In genomic region chr4:149500806-149501205, GRCh38 we compare ENCODE assay signal across 24 cellular contexts.
"Had no signal": no experiment of that assay in that cellular context is flagged by ENCODE, and none has a peak within 500 bp of the region (broad histone marks: within the 10 kb centered on the region; RNA-seq: fewer than 3 reads in every experiment).

No MANE protein-coding gene starts in this region.

- DNase-seq: stimulated activated CD4-positive, alpha-beta T cell treated with anti-CD3 and anti-CD28 coated beads, Interleukin-2, amount 100 ng/mL, for 48 hours; stimulated activated CD4-positive, alpha-beta T cell treated with anti-CD3 and anti-CD28 coated beads, Interleukin-4, amount 100 ng/mL, for 1 hour; stimulated activated CD4-positive, alpha-beta T cell treated with anti-CD3 and anti-CD28 coated beads, Interleukin-4, amount 100 ng/mL, for 24 hours; stimulated activated CD4-positive, alpha-beta T cell treated with anti-CD3 and anti-CD28 coated beads, Interleukin-4, amount 100 ng/mL, for 4 hours; stimulated activated CD8-positive, alpha-beta memory T cell treated with anti-CD3 and anti-CD28 coated beads, Interleukin-4, amount 100 ng/mL, for 48 hours; stimulated activated naive B cell treated with anti-CD40 and anti-IgM and Interleukin-4, amounts not matched to agents 10 μg/mL and 1 μg/mL and 100 μg/mL, for 72 hours; stimulated activated naive CD4-positive, alpha-beta T cell; stimulated activated naive CD4-positive, alpha-beta T cell treated with Interleukin-2 at 50 U/mL for 16 hours; stimulated activated naive CD8-positive, alpha-beta T cell treated with anti-CD3 and anti-CD28 coated beads, Interleukin-15, amount 100 ng/mL, for 72 hours; stimulated activated naive CD8-positive, alpha-beta T cell treated with anti-CD3 and anti-CD28 coated beads, Interleukin-15, Interleukin-2, amounts not matched to agents 100 U/mL and 50 U/mL, for 24 hours; stomach; substantia nigra; testis; thyroid gland; tibial artery; transverse colon; trophoblast cell; upper lobe of left lung; upper lobe of right lung; uterus had no signal

- H3K4me3 Mint-ChIP-seq: stimulated activated effector memory CD8-positive, alpha-beta T cell treated with anti-CD3 and anti-CD28 coated beads, Interleukin-12 subunit alpha, Interleukin-12 subunit beta, amount 100 ng/mL, for 72 hours; stimulated activated memory B cell treated with anti-CD40 and anti-IgM and Interleukin-4, amounts not matched to agents 10 μg/mL and 1 μg/mL and 100 μg/mL, for 72 hours; stimulated activated naive B cell treated with anti-CD40 and anti-IgM and Interleukin-4, amounts not matched to agents 10 μg/mL and 1 μg/mL and 100 μg/mL, for 72 hours; stimulated activated naive CD8-positive, alpha-beta T cell treated with anti-CD3 and anti-CD28 coated beads, Interleukin-15, amount 100 ng/mL, for 72 hours; stimulated activated naive CD8-positive, alpha-beta T cell treated with anti-CD3 and anti-CD28 coated beads, Interleukin-15, Interleukin-2, amounts not matched to agents 100 ng/mL and 50 ng/mL, for 24 hours; type B pancreatic cell had no signal

- H3K4me1 Mint-ChIP-seq: stimulated activated effector memory CD8-positive, alpha-beta T cell treated with anti-CD3 and anti-CD28 coated beads, Interleukin-12 subunit alpha, Interleukin-12 subunit beta, amount 100 ng/mL, for 72 hours; stimulated activated memory B cell treated with anti-CD40 and anti-IgM and Interleukin-4, amounts not matched to agents 10 μg/mL and 1 μg/mL and 100 μg/mL, for 72 hours; stimulated activated naive B cell treated with anti-CD40 and anti-IgM and Interleukin-4, amounts not matched to agents 10 μg/mL and 1 μg/mL and 100 μg/mL, for 72 hours; stimulated activated naive CD8-positive, alpha-beta T cell treated with anti-CD3 and anti-CD28 coated beads, Interleukin-15, amount 100 ng/mL, for 72 hours had no signal

- H3K9me3 Mint-ChIP-seq: type B pancreatic cell had no signal

- H3K27me3 Mint-ChIP-seq: stimulated activated memory B cell treated with anti-CD40 and anti-IgM and Interleukin-4, amounts not matched to agents 10 μg/mL and 1 μg/mL and 100 μg/mL, for 72 hours; stimulated activated naive B cell treated with anti-CD40 and anti-IgM and Interleukin-4, amounts not matched to agents 10 μg/mL and 1 μg/mL and 100 μg/mL, for 72 hours; stimulated activated naive CD8-positive, alpha-beta T cell treated with anti-CD3 and anti-CD28 coated beads, Interleukin-15, amount 100 ng/mL, for 72 hours; stimulated activated naive CD8-positive, alpha-beta T cell treated with anti-CD3 and anti-CD28 coated beads, Interleukin-15, Interleukin-2, amounts not matched to agents 100 ng/mL and 50 ng/mL, for 24 hours; type B pancreatic cell had no signal

- ATAC-seq: stimulated activated effector memory CD8-positive, alpha-beta T cell treated with anti-CD3 and anti-CD28 coated beads, Interleukin-12 subunit alpha, Interleukin-12 subunit beta, amount 100 ng/mL, for 72 hours; stimulated activated memory B cell treated with anti-CD40 and anti-IgM and Interleukin-4, amounts not matched to agents 10 μg/mL and 1 μg/mL and 100 μg/mL, for 72 hours; stimulated activated naive B cell treated with anti-CD40 and anti-IgM and Interleukin-4, amounts not matched to agents 10 μg/mL and 1 μg/mL and 100 μg/mL, for 72 hours; stimulated activated naive CD8-positive, alpha-beta T cell treated with anti-CD3 and anti-CD28 coated beads, Interleukin-15, amount 100 ng/mL, for 72 hours; stimulated activated naive CD8-positive, alpha-beta T cell treated with anti-CD3 and anti-CD28 coated beads, Interleukin-15, Interleukin-2, amounts not matched to agents 100 U/mL and 50 U/mL, for 24 hours; upper lobe of right lung had no signal

- H3K27ac Mint-ChIP-seq: stimulated activated effector memory CD8-positive, alpha-beta T cell treated with anti-CD3 and anti-CD28 coated beads, Interleukin-12 subunit alpha, Interleukin-12 subunit beta, amount 100 ng/mL, for 72 hours; stimulated activated memory B cell treated with anti-CD40 and anti-IgM and Interleukin-4, amounts not matched to agents 10 μg/mL and 1 μg/mL and 100 μg/mL, for 72 hours; stimulated activated naive B cell treated with anti-CD40 and anti-IgM and Interleukin-4, amounts not matched to agents 10 μg/mL and 1 μg/mL and 100 μg/mL, for 72 hours; stimulated activated naive CD8-positive, alpha-beta T cell treated with anti-CD3 and anti-CD28 coated beads, Interleukin-15, amount 100 ng/mL, for 72 hours; stimulated activated naive CD8-positive, alpha-beta T cell treated with anti-CD3 and anti-CD28 coated beads, Interleukin-15, Interleukin-2, amounts not matched to agents 100 ng/mL and 50 ng/mL, for 24 hours; type B pancreatic cell had no signal

- H3K36me3 Mint-ChIP-seq: stimulated activated effector memory CD8-positive, alpha-beta T cell treated with anti-CD3 and anti-CD28 coated beads, Interleukin-12 subunit alpha, Interleukin-12 subunit beta, amount 100 ng/mL, for 72 hours; stimulated activated memory B cell treated with anti-CD40 and anti-IgM and Interleukin-4, amounts not matched to agents 10 μg/mL and 1 μg/mL and 100 μg/mL, for 72 hours; stimulated activated naive B cell treated with anti-CD40 and anti-IgM and Interleukin-4, amounts not matched to agents 10 μg/mL and 1 μg/mL and 100 μg/mL, for 72 hours; type B pancreatic cell had no signal
